ENCODE assay signal across 32 cellular contexts in the genomic region with DNA sequence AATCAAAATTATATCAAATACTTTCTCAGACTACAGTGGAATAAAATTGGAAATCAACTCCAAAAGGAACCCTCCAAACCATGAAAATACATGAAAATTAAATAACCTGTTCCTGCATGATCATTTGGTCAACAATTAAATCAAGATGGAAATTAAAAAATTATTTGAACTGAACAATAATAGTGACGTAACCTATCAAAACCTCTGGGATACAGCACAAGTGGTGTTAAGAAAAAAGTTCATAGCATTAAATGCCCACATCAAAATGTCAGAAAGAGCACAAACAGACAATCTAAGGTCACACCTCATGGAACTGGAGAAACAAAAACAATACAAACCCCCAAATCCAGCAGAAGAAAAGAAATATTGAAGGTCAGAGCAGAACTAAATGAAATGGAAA.
"Had no signal": no experiment of that assay in that cellular context is flagged by ENCODE, and none has a peak within 500 bp of the region (broad histone marks: within the 10 kb centered on the region; RNA-seq: fewer than 3 reads in every experiment).

No MANE protein-coding gene starts in this region.

- H3K36me3 ChIP-seq: MG63 had no signal

- DNase-seq: Karpas-422, Kasumi-1, MG63, MM.1S, MV-4-11, NCI-H1048, NCI-H1092, NCI-H1092 treated with DMSO at 0.1 percent for 48 hours, NCI-H1105, NCI-H1105 treated with DMSO at 0.1 percent for 48 hours, NCI-H1417 treated with DMSO at 0.1 percent for 48 hours, NCI-H1436, NCI-H1436 treated with DMSO at 0.1 percent for 48 hours, NCI-H146, NCI-H1694, NCI-H1694 treated with DMSO at 0.1 percent for 48 hours, NCI-H187, NCI-H187 treated with DMSO at 0.1 percent for 48 hours, NCI-H1930, NCI-H2029 treated with DMSO at 0.1 percent for 48 hours, NCI-H2081, NCI-H2081 treated with DMSO at 0.1 percent for 48 hours, NCI-H2107, NCI-H2171, NCI-H2171 treated with DMSO at 0.1 percent for 48 hours, NCI-H2227 treated with DMSO at 0.1 percent for 48 hours, NCI-H226, NCI-H345, NCI-H446, NCI-H446 treated with DMSO at 0.1 percent for 48 hours, NCI-H510A, NCI-H524 had no signal

- H3K27me3 ChIP-seq: MG63 had no signal

- H3K4me3 ChIP-seq: MG63 had no signal

- H3K9me3 ChIP-seq: MG63 had no signal
